In the genomic region with DNA sequence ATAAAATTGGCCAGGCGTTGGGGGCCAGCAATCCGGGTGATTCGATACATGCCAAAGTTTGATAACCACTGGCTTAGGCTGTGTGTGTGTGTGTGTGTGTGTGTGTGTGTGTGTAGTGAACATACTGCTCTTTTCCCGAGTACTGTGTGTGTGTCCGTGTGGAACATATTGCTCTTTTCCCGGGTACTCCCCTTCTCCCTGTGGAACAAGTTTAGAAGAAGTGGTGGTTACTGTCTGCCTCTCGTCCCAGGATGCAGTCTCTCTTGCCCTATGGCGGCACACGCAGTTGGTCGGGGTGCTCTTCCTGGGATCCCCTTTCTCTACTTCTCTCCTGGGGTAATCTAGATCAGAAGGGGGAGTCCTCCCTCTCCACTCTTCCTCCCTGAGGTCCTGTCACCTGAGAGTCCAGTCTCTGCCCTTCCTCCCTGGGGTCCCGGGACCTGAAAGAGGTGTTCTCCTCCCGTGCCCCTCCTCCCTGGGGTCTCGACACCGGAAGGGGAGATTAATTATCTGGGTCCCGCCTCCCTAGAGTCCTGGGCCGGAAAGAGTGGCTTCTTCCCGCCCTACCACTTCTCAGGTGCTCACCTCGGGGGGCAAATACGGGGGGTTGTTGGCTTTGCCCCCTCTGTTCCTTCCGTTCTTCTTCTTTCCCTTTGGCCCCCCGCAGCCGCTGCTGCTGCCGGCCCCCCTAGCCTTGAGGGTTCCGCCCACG, we compare ENCODE assay signal across 8 cellular contexts. TPM values are rescaled to one million over a fixed set of nuclear protein-coding genes. Genes with fewer than 3 reads are reported as not detected.
DNase-seq lines count a peak whose midpoint lies in the region; TF ChIP-seq lines count a peak whose summit lies in the region.

No MANE protein-coding gene starts in this region.

- H3K27me3 ChIP-seq in iPS-15b (ENCODE audit: control insufficient read depth, insufficient read depth, low read length) (no peaks in the 10 kb centered on the region), skeletal muscle tissue (ENCODE audit: control insufficient read depth in 3 of 3, insufficient read depth in 3 of 3, low read length in 3 of 3) (no peaks in the 10 kb centered on the region)

- DNase-seq in SHP77 (lab: John Stamatoyannopoulos, UW) (peak; percentile 14 to 60), SHP77 treated with DMSO at 0.1 percent for 48 hours (lab: John Stamatoyannopoulos, UW) (no peak), KBM-7 (peak; percentile 48), astrocyte of the spinal cord (ENCODE audit: low read depth, low spot score) (peak; percentile 46), NCI-H128 (lab: John Stamatoyannopoulos, UW; ENCODE audit: unreplicated experiment) (no peak)
- DNase-seq in T-helper 2 cell treated with Interferon-gamma antibody and Interleukin-4, amounts not matched to agents 5 μg/mL and 100 μg/mL, for 36 hours (ENCODE audit: low spot score) = peak; percentile 48

- H3K36me3 ChIP-seq in iPS-15b (ENCODE audit: control insufficient read depth, insufficient read depth, low read length) (peaks cover 24% of the 10 kb centered on the region), skeletal muscle tissue (ENCODE audit: control insufficient read depth in 3 of 3, insufficient read depth in 3 of 3, low read length in 3 of 3) (peaks cover 22 to 27% (median 25%) of the 10 kb centered on the region in 3 donors)

- H3K4me1 ChIP-seq in iPS-15b (ENCODE audit: control insufficient read depth, insufficient read depth, low read length) (peaks cover 3% of the 10 kb centered on the region), skeletal muscle tissue (ENCODE audit: control insufficient read depth in 3 of 3, insufficient read depth in 3 of 3, low read length in 3 of 3) (peaks cover 27 to 39% (median 37%) of the 10 kb centered on the region in 3 donors)

- H3K9ac ChIP-seq in iPS-15b (ENCODE audit: low read depth, low read length) = peak overlapping the region; percentile 83
- peak overlapping the region; percentile 85 to 89 (median 87) for H3K9ac ChIP-seq in skeletal muscle tissue (ENCODE audit: low read depth in 1 of 3, low read length in 3 of 3)

- H3K4me3 Mint-ChIP-seq in T-helper 2 cell treated with Interferon-gamma antibody and Interleukin-4, amounts not matched to agents 5 μg/mL and 100 μg/mL, for 36 hours = peak overlapping the region; percentile 97

- in situ Hi-C loops in KBM-7 (cut with MboI; ENCODE audit: low pct_unique_long_range_greater_than_20kb, low sequenced_read_pairs) = no loop called here
- in situ Hi-C loops in astrocyte of the spinal cord (cut with HindIII; ENCODE audit: low sequenced_read_pairs) = no loop called here

- no peaks in the 10 kb centered on the region for H3K9me3 Mint-ChIP-seq in T-helper 2 cell treated with Interferon-gamma antibody and Interleukin-4, amounts not matched to agents 5 μg/mL and 100 μg/mL, for 36 hours

- peak overlapping the region; percentile 96 for H3K27ac Mint-ChIP-seq in T-helper 2 cell treated with Interferon-gamma antibody and Interleukin-4, amounts not matched to agents 5 μg/mL and 100 μg/mL, for 36 hours

- H3K4me1 Mint-ChIP-seq in T-helper 2 cell treated with Interferon-gamma antibody and Interleukin-4, amounts not matched to agents 5 μg/mL and 100 μg/mL, for 36 hours (ENCODE audit: low read depth) = peaks cover 25% of the 10 kb centered on the region

- TF ChIP-seq CTCF in astrocyte of the spinal cord (IDR thresholded peaks at IDR 0.05; ENCODE audit: low read depth, low read length) = no peak

- H3K4me3 ChIP-seq in astrocyte of the spinal cord (ENCODE audit: low read depth, low read length) (peak overlapping the region; percentile 97), iPS-15b (ENCODE audit: low read depth, low read length) (peak overlapping the region; percentile 96), skeletal muscle tissue (ENCODE audit: low read length in 3 of 3) (peak overlapping the region; percentile 88 to 89 (median 88))

- H3K9me3 ChIP-seq in iPS-15b (ENCODE audit: control insufficient read depth, insufficient read depth, low read length) (no peaks in the 10 kb centered on the region), skeletal muscle tissue (ENCODE audit: control insufficient read depth in 3 of 3, low read length in 3 of 3) (no peaks in the 10 kb centered on the region)

- H3K27me3 Mint-ChIP-seq in T-helper 2 cell treated with Interferon-gamma antibody and Interleukin-4, amounts not matched to agents 5 μg/mL and 100 μg/mL, for 36 hours (ENCODE audit: low read depth) = no peaks in the 10 kb centered on the region

- H3K27ac ChIP-seq in skeletal muscle tissue (ENCODE audit: low read depth, low read length) = peak overlapping the region; percentile 86

- H3K36me3 Mint-ChIP-seq in T-helper 2 cell treated with Interferon-gamma antibody and Interleukin-4, amounts not matched to agents 5 μg/mL and 100 μg/mL, for 36 hours (ENCODE audit: low read depth) = peaks cover 32% of the 10 kb centered on the region

RNA-seq across cellular contexts. Expression of a gene that starts 0.5 kb away (rescaled TPM):
- total RNA-seq in skeletal muscle tissue = 30.8 TPM

RNA-seq across cellular contexts. Expression of a gene that starts 7.1 kb away (rescaled TPM):
- 25.1 TPM for total RNA-seq in skeletal muscle tissue

RNA-seq across cellular contexts. Expression of a gene that starts 16.3 kb away (rescaled TPM):
- total RNA-seq in skeletal muscle tissue = 0.52 TPM

RNA-seq across cellular contexts. Expression of a gene that starts 52.6 kb away (rescaled TPM):
- 9.9 TPM for total RNA-seq in skeletal muscle tissue

RNA-seq across cellular contexts. Expression of a gene that starts 52.7 kb away (rescaled TPM):
- 35.0 TPM for total RNA-seq in skeletal muscle tissue

Comparison
In these comparisons a context has a peak if more than half of its experiments do, and no peak if none do; other contexts are left out.
1. DNase-seq: peak in SHP77 (2 of 2), KBM-7 (single experiment), T-helper 2 cell treated with Interferon-gamma antibody and Interleukin-4, amounts not matched to agents 5 μg/mL and 100 μg/mL, for 36 hours (single experiment) and astrocyte of the spinal cord (single experiment); none in SHP77 treated with DMSO at 0.1 percent for 48 hours (single experiment) and NCI-H128 (single experiment).
2. Peak in every context shown above with its lines, with median percentiles within 50 percentile points of each other: H3K4me3 ChIP-seq.